10 cellular contexts compared by ENCODE assay signal in genomic region chr19:29623726-29624488, GRCh38. TPM values are rescaled to one million over a fixed set of nuclear protein-coding genes. Genes with fewer than 3 reads are reported as not detected.
A peak's percentile ranks its signal among the peaks of the same experiment; 100 is the strongest.
DNase-seq lines count a peak whose midpoint lies in the region; ATAC-seq and TF ChIP-seq lines count a peak whose summit lies in the region.
"Had no signal": no experiment of that assay in that cellular context is flagged by ENCODE, and none has a peak within 500 bp of the region (broad histone marks: within the 10 kb centered on the region; RNA-seq: fewer than 3 reads in every experiment).

No MANE protein-coding gene starts in this region.

- no peaks in the 10 kb centered on the region for H3K4me1 ChIP-seq in hepatocyte (ENCODE audit: insufficient read depth)
- H3K4me1 ChIP-seq in OCI-LY7 (ENCODE audit: insufficient read depth, low read length, poor library complexity, severe bottlenecking): no peaks in the 10 kb centered on the region
- no peaks in the 10 kb centered on the region for H3K4me1 ChIP-seq in PC-9 (replicated peaks; ENCODE audit: insufficient read depth)
- H3K4me1 ChIP-seq: Caco-2 had no signal

- WGBS in hepatocyte (ENCODE audit: low lambda C conversion rate, missing lambda C conversion rate): 89% methylated on average over 18 of the region's 18 CpGs

- H2AFZ ChIP-seq in hepatocyte: no peak overlapping the region
- no peak overlapping the region for H2AFZ ChIP-seq in OCI-LY7 (ENCODE audit: low read length)
- no peak overlapping the region for H2AFZ ChIP-seq in PC-9

- peak; percentile 77 for ATAC-seq in GM18867 (IDR thresholded peaks at IDR 0.05; ENCODE audit: unreplicated experiment)
- ATAC-seq in activated naive CD8-positive, alpha-beta T cell treated with anti-CD3 and anti-CD28 coated beads, Interleukin-2, amount 50 U/mL, for 24 hours: peak; percentile 91

- no peak overlapping the region for H3K4me2 ChIP-seq in hepatocyte
- no peak overlapping the region for H3K4me2 ChIP-seq in OCI-LY7 (ENCODE audit: low read length)
- no peak overlapping the region for H3K4me2 ChIP-seq in PC-9

- no TSS peak for BruUV-seq in OCI-LY7 (replicated peaks; lab: Mats Ljungman, UMichigan)
- no TSS peak for BruUV-seq in PC-9 (replicated peaks; lab: Mats Ljungman, UMichigan)

- H3F3A ChIP-seq in PC-9 (ENCODE audit: insufficient read depth, low read depth): no peaks in the 10 kb centered on the region

- CTCF ChIA-PET in OCI-LY7 (lab: Charles Lee; ENCODE audit: unreplicated experiment): no interaction called here
- CTCF ChIA-PET in PC-9 (lab: Charles Lee): no interaction called here

- no peaks in the 10 kb centered on the region for H3K9me3 Mint-ChIP-seq in T-helper 2 cell treated with Interferon-gamma antibody and Interleukin-4, amounts not matched to agents 5 μg/mL and 100 μg/mL, for 36 hours
- H3K9me3 Mint-ChIP-seq in activated naive CD8-positive, alpha-beta T cell treated with anti-CD3 and anti-CD28 coated beads, Interleukin-2, amount 50 U/mL, for 24 hours: no peaks in the 10 kb centered on the region

- no peaks in the 10 kb centered on the region for H3K9me2 ChIP-seq in hepatocyte (replicated peaks; ENCODE audit: insufficient read depth)
- no peaks in the 10 kb centered on the region for H3K9me2 ChIP-seq in OCI-LY7 (ENCODE audit: insufficient read depth, low read length)
- no peaks in the 10 kb centered on the region for H3K9me2 ChIP-seq in PC-9 (ENCODE audit: insufficient read depth)

- TF ChIP-seq CTCF in hepatocyte (IDR thresholded peaks at IDR 0.05; ENCODE audit: poor library complexity) (no peak), OCI-LY7 (conservative IDR thresholded peaks at IDR 0.05; ENCODE audit: low read length) (no peak), PC-9 (conservative IDR thresholded peaks at IDR 0.05) (no peak)

- no peaks in the 10 kb centered on the region for H3K36me3 Mint-ChIP-seq in T-helper 2 cell treated with Interferon-gamma antibody and Interleukin-4, amounts not matched to agents 5 μg/mL and 100 μg/mL, for 36 hours (ENCODE audit: low read depth)
- H3K36me3 Mint-ChIP-seq in activated naive CD8-positive, alpha-beta T cell treated with anti-CD3 and anti-CD28 coated beads, Interleukin-2, amount 50 U/mL, for 24 hours (ENCODE audit: low read depth): no peaks in the 10 kb centered on the region

- H3K9me3 ChIP-seq in hepatocyte (ENCODE audit: low read depth) (no peaks in the 10 kb centered on the region), OCI-LY7 (ENCODE audit: low read length) (no peaks in the 10 kb centered on the region), PC-9 (ENCODE audit: insufficient read depth, low read depth) (no peaks in the 10 kb centered on the region)
- H3K9me3 ChIP-seq: Caco-2 had no signal

- peak overlapping the region; percentile 82 for H3K4me3 Mint-ChIP-seq in T-helper 2 cell treated with Interferon-gamma antibody and Interleukin-4, amounts not matched to agents 5 μg/mL and 100 μg/mL, for 36 hours
- H3K4me3 Mint-ChIP-seq in activated naive CD8-positive, alpha-beta T cell treated with anti-CD3 and anti-CD28 coated beads, Interleukin-2, amount 50 U/mL, for 24 hours: peak overlapping the region; percentile 82

- H3K27me3 Mint-ChIP-seq in T-helper 2 cell treated with Interferon-gamma antibody and Interleukin-4, amounts not matched to agents 5 μg/mL and 100 μg/mL, for 36 hours (ENCODE audit: low read depth): no peaks in the 10 kb centered on the region
- no peaks in the 10 kb centered on the region for H3K27me3 Mint-ChIP-seq in activated naive CD8-positive, alpha-beta T cell treated with anti-CD3 and anti-CD28 coated beads, Interleukin-2, amount 50 U/mL, for 24 hours

- POLR2A ChIA-PET in OCI-LY7 (lab: Charles Lee) (no interaction called here), PC-9 (lab: Charles Lee; ENCODE audit: unreplicated experiment) (no interaction called here)

- DNase-seq in T-helper 2 cell treated with Interferon-gamma antibody and Interleukin-4, amounts not matched to agents 5 μg/mL and 100 μg/mL, for 36 hours (ENCODE audit: low spot score): peak; percentile 63
- DNase-seq in activated naive CD8-positive, alpha-beta T cell treated with anti-CD3 and anti-CD28 coated beads, Interleukin-2, amount 50 U/mL, for 24 hours: peak; percentile 73
- DNase-seq in stimulated activated CD4-positive, alpha-beta T cell treated with anti-CD3 and anti-CD28 coated beads, Interleukin-4, amount 100 ng/mL, for 1 hour: peak; percentile 30
- DNase-seq in hepatocyte (ENCODE audit: low spot score) (no peak), OCI-LY7 (ENCODE audit: low spot score) (no peak), superior temporal gyrus (ENCODE audit: extremely low spot score) (no peak), PC-9 (no peak)
- DNase-seq: Caco-2, left cardiac atrium had no signal

- H3K27ac Mint-ChIP-seq in T-helper 2 cell treated with Interferon-gamma antibody and Interleukin-4, amounts not matched to agents 5 μg/mL and 100 μg/mL, for 36 hours: peak overlapping the region; percentile 89
- H3K27ac Mint-ChIP-seq in activated naive CD8-positive, alpha-beta T cell treated with anti-CD3 and anti-CD28 coated beads, Interleukin-2, amount 50 U/mL, for 24 hours: peak overlapping the region; percentile 86

- no peaks in the 10 kb centered on the region for H3K36me3 ChIP-seq in hepatocyte (replicated peaks; ENCODE audit: insufficient read depth, low read depth)
- no peaks in the 10 kb centered on the region for H3K36me3 ChIP-seq in OCI-LY7 (ENCODE audit: insufficient read depth, low read length)
- no peaks in the 10 kb centered on the region for H3K36me3 ChIP-seq in PC-9 (ENCODE audit: low read depth)

- H3K4me1 Mint-ChIP-seq in T-helper 2 cell treated with Interferon-gamma antibody and Interleukin-4, amounts not matched to agents 5 μg/mL and 100 μg/mL, for 36 hours (ENCODE audit: low read depth): peaks cover 54% of the 10 kb centered on the region
- H3K4me1 Mint-ChIP-seq in activated naive CD8-positive, alpha-beta T cell treated with anti-CD3 and anti-CD28 coated beads, Interleukin-2, amount 50 U/mL, for 24 hours: peaks cover 55% of the 10 kb centered on the region

- H3K79me2 ChIP-seq in hepatocyte (no peaks in the 10 kb centered on the region), OCI-LY7 (ENCODE audit: insufficient read depth, low read depth, low read length) (no peaks in the 10 kb centered on the region), PC-9 (ENCODE audit: low read depth) (no peaks in the 10 kb centered on the region)

- H4K20me1 ChIP-seq in hepatocyte (ENCODE audit: insufficient read depth, poor library complexity, severe bottlenecking) (no peaks in the 10 kb centered on the region), OCI-LY7 (ENCODE audit: insufficient read depth, low read length) (no peaks in the 10 kb centered on the region), PC-9 (ENCODE audit: insufficient read depth) (no peaks in the 10 kb centered on the region)

- H3K4me3 ChIP-seq in hepatocyte: no peak overlapping the region
- no peak overlapping the region for H3K4me3 ChIP-seq in OCI-LY7 (ENCODE audit: low read depth, low read length, poor library complexity, severe bottlenecking)
- no peak overlapping the region for H3K4me3 ChIP-seq in PC-9

- no peaks in the 10 kb centered on the region for H3K27me3 ChIP-seq in hepatocyte
- H3K27me3 ChIP-seq in PC-9 (ENCODE audit: insufficient read depth, low read depth): no peaks in the 10 kb centered on the region

- intact Hi-C loops in OCI-LY7 (cut with micrococcal nuclease; ENCODE audit: unreplicated experiment) (no loop called here), PC-9 (cut with micrococcal nuclease; ENCODE audit: unreplicated experiment) (no loop called here)

- no peak overlapping the region for H3K27ac ChIP-seq in hepatocyte
- H3K27ac ChIP-seq in OCI-LY7 (ENCODE audit: low read depth, low read length, poor library complexity, severe bottlenecking): no peak overlapping the region
- H3K27ac ChIP-seq in PC-9: no peak overlapping the region

RNA-seq across cellular contexts. Expression of gene POP4, which starts 17.8 kb away (rescaled TPM):
- total RNA-seq in hepatocyte (68.9 and 69.5 TPM in 2 replicates), OCI-LY7 (2022) (73.6 and 83.5 TPM in 2 replicates), PC-9 (2021) (52.8 and 66.6 TPM in 2 replicates)
- polyA plus RNA-seq in hepatocyte: 91.8 and 111 TPM in 2 replicates
- 93.6 and 105 TPM in 2 replicates for total RNA-seq in OCI-LY7 (2014; rRNA removed; shearing (Covaris generic))

RNA-seq across cellular contexts. Expression of gene PLEKHF1, which starts 41.4 kb away (rescaled TPM):
- total RNA-seq in hepatocyte: 2.7 TPM in 2 replicates
- polyA plus RNA-seq in hepatocyte: 2.4 and 5.8 TPM in 2 replicates
- total RNA-seq in OCI-LY7 (2014; rRNA removed; shearing (Covaris generic)): 7.0 TPM in 2 replicates
- 4.5 and 5.0 TPM in 2 replicates for total RNA-seq in OCI-LY7 (2022)
- 16.0 and 18.0 TPM in 2 replicates for total RNA-seq in PC-9 (2021)

Comparison
In these comparisons a context has a peak if more than half of its experiments do, and no peak if none do; other contexts are left out.
1. DNase-seq: peak in T-helper 2 cell treated with Interferon-gamma antibody and Interleukin-4, amounts not matched to agents 5 μg/mL and 100 μg/mL, for 36 hours (single experiment), activated naive CD8-positive, alpha-beta T cell treated with anti-CD3 and anti-CD28 coated beads, Interleukin-2, amount 50 U/mL, for 24 hours (single experiment) and stimulated activated CD4-positive, alpha-beta T cell treated with anti-CD3 and anti-CD28 coated beads, Interleukin-4, amount 100 ng/mL, for 1 hour (single experiment); none in hepatocyte (single experiment), OCI-LY7 (single experiment), superior temporal gyrus (single experiment) and PC-9 (0 of 2).